In the genomic region with DNA sequence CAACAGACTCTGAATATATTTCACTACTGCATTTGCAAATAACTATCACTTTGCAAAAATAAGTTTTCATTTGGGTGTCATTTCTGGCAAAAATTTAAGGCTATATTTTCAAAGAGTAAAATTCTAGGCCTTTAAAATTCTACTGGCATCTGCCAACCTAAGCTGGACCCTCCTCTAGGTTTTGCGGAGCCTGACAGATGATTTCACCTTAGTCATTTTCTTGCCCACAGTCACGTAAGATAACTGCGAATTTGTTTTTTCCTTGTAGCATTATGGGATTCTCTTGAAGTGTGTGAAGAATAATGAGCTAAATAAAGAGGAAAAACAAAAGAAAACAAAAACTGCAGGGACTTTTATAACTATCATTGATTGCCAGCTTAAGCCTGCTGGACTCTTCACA, we compare ENCODE assay signal across 19 cellular contexts. TPM values are rescaled to one million over a fixed set of nuclear protein-coding genes. Genes with fewer than 3 reads are reported as not detected.
A peak's percentile ranks its signal among the peaks of the same experiment; 100 is the strongest.
DNase-seq lines count a peak whose midpoint lies in the region; ATAC-seq and TF ChIP-seq lines count a peak whose summit lies in the region.
"Had no signal": no experiment of that assay in that cellular context is flagged by ENCODE, and none has a peak within 500 bp of the region (broad histone marks: within the 10 kb centered on the region; RNA-seq: fewer than 3 reads in every experiment).

No MANE protein-coding gene starts in this region.

- H3K27ac ChIP-seq in lower lobe of right lung: no peak overlapping the region
- peak overlapping the region in 2 of 3 donors; percentile 27 to 90 for H3K27ac ChIP-seq in thyroid gland

- intact Hi-C loops in lower lobe of right lung (cut with DNase I) (no loop called here), thyroid gland (cut with DNase I) (no loop called here)

- ATAC-seq in lower lobe of right lung: no peak
- ATAC-seq: K562 had no signal

- H3K4me1 ChIP-seq in lower lobe of right lung (no peaks in the 10 kb centered on the region), thyroid gland (no peaks in the 10 kb centered on the region)

- peaks cover 4% of the 10 kb centered on the region for H3K27me3 ChIP-seq in lower lobe of right lung (ENCODE audit: low read depth)
- no peaks in the 10 kb centered on the region for H3K27me3 ChIP-seq in thyroid gland

- H3K9me3 ChIP-seq in lower lobe of right lung (no peaks in the 10 kb centered on the region), thyroid gland (no peaks in the 10 kb centered on the region)

- peak; percentile 20 for DNase-seq in NCI-H524 (lab: John Stamatoyannopoulos, UW)
- no peak for DNase-seq in NCI-H524 treated with DMSO at 0.1 percent for 48 hours (lab: John Stamatoyannopoulos, UW)
- peak; percentile 49 for DNase-seq in NCI-H748 treated with DMSO at 0.1 percent for 48 hours (lab: John Stamatoyannopoulos, UW)
- DNase-seq in lower lobe of right lung: no peak
- DNase-seq in thyroid gland: no peak
- DNase-seq in T-helper 9 cell: no peak
- DNase-seq in islet precursor cell: no peak
- DNase-seq in H4 (ENCODE audit: low spot score): no peak
- DNase-seq: 8988T; CD4-positive, alpha-beta memory T cell; HFFc6; NCI-H1417 treated with DMSO at 0.1 percent for 48 hours; NCI-H2029; NCI-H2171; NCI-H510A; NK-92 treated with Interleukin-12 subunit alpha and Interleukin-12 subunit beta, amount 100 ng/mL, for 24 hours; OCI-M1; SIG-M5 had no signal

- TF ChIP-seq POLR2A in thyroid gland (IDR thresholded peaks at IDR 0.05): no peak

- WGBS in thyroid gland, 2 donors: 78 to 88% methylated on average over 3 of the region's 3 CpGs

- H3K4me3 ChIP-seq in lower lobe of right lung (peak overlapping the region; percentile 14), thyroid gland (replicated peaks in 1 of 3) (no peak overlapping the region)
- H3K4me3 ChIP-seq: K562 had no signal

- TF ChIP-seq CTCF in lower lobe of right lung (IDR thresholded peaks at IDR 0.05): no peak
- no peak for TF ChIP-seq CTCF in thyroid gland (IDR thresholded peaks at IDR 0.05)

- H3K36me3 ChIP-seq in lower lobe of right lung: no peaks in the 10 kb centered on the region
- H3K36me3 ChIP-seq in thyroid gland: no peaks in the 10 kb centered on the region

RNA-seq across cellular contexts. Expression of gene MEOX2, which starts 7.8 kb away (rescaled TPM):
- total RNA-seq in lower lobe of right lung: 17.1 TPM
- total RNA-seq in thyroid gland: 10 to 100 TPM in 1 of 4 donors, 1 to 10 TPM in 3; 4.5 to 12.2 (median 7.8) TPM
- total RNA-seq in H4 (2014; rRNA removed; shearing (Covaris generic)): 0.08 TPM in 1 of 2 replicates, not detected in the other
- total RNA-seq: CD4-positive, alpha-beta memory T cell; HFFc6; K562 had no signal

Comparison
In these comparisons a context has a peak if more than half of its experiments do, and no peak if none do; other contexts are left out.
1. DNase-seq: peak in NCI-H524 (2 of 2) and NCI-H748 treated with DMSO at 0.1 percent for 48 hours (single experiment); none in NCI-H524 treated with DMSO at 0.1 percent for 48 hours (single experiment), lower lobe of right lung (single experiment), thyroid gland (0 of 2), T-helper 9 cell (single experiment), islet precursor cell (single experiment) and H4 (single experiment).